In the genomic region with DNA sequence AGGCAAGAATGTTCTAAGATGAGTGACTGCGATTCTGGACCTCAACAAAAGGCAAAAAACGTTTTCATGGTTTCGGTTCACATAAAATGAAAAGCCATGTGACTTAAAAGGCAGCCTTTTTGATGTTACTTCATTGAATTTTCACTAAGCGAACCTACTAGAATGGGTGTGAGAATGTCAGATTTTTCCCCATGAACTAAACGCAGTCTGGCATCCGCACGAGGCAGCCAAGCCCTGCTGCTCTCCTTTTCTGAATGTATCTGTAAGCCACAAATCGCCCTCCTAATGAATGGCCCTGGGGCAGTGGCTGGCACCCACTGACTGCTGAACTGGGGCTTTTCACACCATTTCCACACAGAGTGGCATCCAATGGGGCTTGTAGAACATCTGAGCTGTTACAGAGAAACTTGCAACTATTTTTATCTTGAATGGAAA, we compare ENCODE assay signal across 12 cellular contexts. TPM values are rescaled to one million over a fixed set of nuclear protein-coding genes. Genes with fewer than 3 reads are reported as not detected.
A peak's percentile ranks its signal among the peaks of the same experiment; 100 is the strongest.
DNase-seq lines count a peak whose midpoint lies in the region; ATAC-seq and TF ChIP-seq lines count a peak whose summit lies in the region.
"Had no signal": no experiment of that assay in that cellular context is flagged by ENCODE, and none has a peak within 500 bp of the region (broad histone marks: within the 10 kb centered on the region; RNA-seq: fewer than 3 reads in every experiment).

No MANE protein-coding gene starts in this region.

- peaks cover 6% of the 10 kb centered on the region for H3K27me3 Mint-ChIP-seq in GM23338 (ENCODE audit: insufficient read depth, low read depth, poor library complexity)
- H3K27me3 Mint-ChIP-seq in central memory CD8-positive, alpha-beta T cell = no peaks in the 10 kb centered on the region
- H3K27me3 Mint-ChIP-seq: dendritic cell treated with granulocyte-macrophage colony-stimulating factor and Interleukin-4, amounts not matched to agents 40 ng/mL and 50 ng/mL, for 4 days had no signal

- no peak overlapping the region for H3K4me3 ChIP-seq in GM23338
- no peak overlapping the region for H3K4me3 ChIP-seq in mesodermal cell (ENCODE audit: extremely low read depth, insufficient read depth, low read length, poor library complexity, severe bottlenecking)
- H3K4me3 ChIP-seq in stomach = no peak overlapping the region
- H3K4me3 ChIP-seq in OCI-LY7 (ENCODE audit: low read depth, low read length, poor library complexity, severe bottlenecking) = no peak overlapping the region

- H3K4me1 ChIP-seq in GM23338 (ENCODE audit: insufficient read depth) = peaks cover 5% of the 10 kb centered on the region
- peaks cover 43% of the 10 kb centered on the region for H3K4me1 ChIP-seq in mesodermal cell (ENCODE audit: control insufficient read depth, insufficient read depth, low read length, poor library complexity, severe bottlenecking)
- H3K4me1 ChIP-seq in stomach = peaks cover 39 to 75% (median 67%) of the 10 kb centered on the region in 4 donors
- H3K4me1 ChIP-seq in OCI-LY7 (ENCODE audit: insufficient read depth, low read length, poor library complexity, severe bottlenecking) = no peaks in the 10 kb centered on the region

- H3K27me3 ChIP-seq in GM23338 (ENCODE audit: insufficient read depth) (no peaks in the 10 kb centered on the region), stomach (no peaks in the 10 kb centered on the region)

- intact Hi-C loops in stomach (cut with DNase I; ENCODE audit: low total_unique reads) (no loop called here), OCI-LY7 (cut with micrococcal nuclease; ENCODE audit: unreplicated experiment) (no loop called here)

- H2AFZ ChIP-seq in GM23338 (no peak overlapping the region), OCI-LY7 (ENCODE audit: low read length) (no peak overlapping the region)

- no peaks in the 10 kb centered on the region; the same call in 1 of the 2 replicates for H4K20me1 ChIP-seq in GM23338 (replicated peaks; ENCODE audit: insufficient read depth)
- H4K20me1 ChIP-seq in OCI-LY7 (ENCODE audit: insufficient read depth, low read length) = no peaks in the 10 kb centered on the region

- no TSS peak for BruUV-seq in OCI-LY7 (replicated peaks; lab: Mats Ljungman, UMichigan)

- 86 to 92% methylated on average over 8 of the region's 8 CpGs for WGBS in mesodermal cell (ENCODE audit: insufficient coverage in 2 of 2), 2 experiments
- WGBS in stomach, 5 donors = 69 to 86% (median 78%) methylated on average over 8 of the region's 8 CpGs

- H3K27ac Mint-ChIP-seq in GM23338 = peak overlapping the region; percentile 80; the same call in 1 of the 2 replicates
- H3K27ac Mint-ChIP-seq in central memory CD8-positive, alpha-beta T cell (ENCODE audit: low read depth) = peak overlapping the region; percentile 54
- H3K27ac Mint-ChIP-seq: dendritic cell treated with granulocyte-macrophage colony-stimulating factor and Interleukin-4, amounts not matched to agents 40 ng/mL and 50 ng/mL, for 4 days had no signal

- H3K4me2 ChIP-seq in GM23338 (no peak overlapping the region), OCI-LY7 (ENCODE audit: low read length) (no peak overlapping the region)

- DNase-seq in GM23338 (ENCODE audit: low spot score) (no peak), stomach (no peak), SKM-1 (lab: John Stamatoyannopoulos, UW; ENCODE audit: unreplicated experiment) (no peak), OCI-LY7 (ENCODE audit: low spot score) (no peak)
- no peak for DNase-seq in central memory CD8-positive, alpha-beta T cell (ENCODE audit: low spot score in 2 of 2)
- DNase-seq: DMS153, SW 1271 had no signal

- TF ChIP-seq POLR2A in stomach (IDR thresholded peaks at IDR 0.05) = no peak

- no peak for TF ChIP-seq CTCF in GM23338 (conservative IDR thresholded peaks at IDR 0.05; ENCODE audit: low read depth in 2 of 2)
- no peak for TF ChIP-seq CTCF in stomach (IDR thresholded peaks at IDR 0.05)
- no peak for TF ChIP-seq CTCF in OCI-LY7 (conservative IDR thresholded peaks at IDR 0.05; ENCODE audit: low read length)

- no peaks in the 10 kb centered on the region for H3F3A ChIP-seq in GM23338 (replicated peaks; ENCODE audit: low read depth)

- H3K4me1 Mint-ChIP-seq in GM23338 = peaks cover 32% of the 10 kb centered on the region; the same call in 2 of the 3 replicates
- peaks cover 12% of the 10 kb centered on the region for H3K4me1 Mint-ChIP-seq in central memory CD8-positive, alpha-beta T cell

- H3K36me3 ChIP-seq in GM23338 (ENCODE audit: insufficient read depth) = peaks cover 9% of the 10 kb centered on the region
- H3K36me3 ChIP-seq in mesodermal cell (ENCODE audit: control insufficient read depth, insufficient read depth, low read length) = peaks cover 23% of the 10 kb centered on the region
- H3K36me3 ChIP-seq in stomach = peaks cover 11 to 48% (median 21%) of the 10 kb centered on the region in 4 donors
- H3K36me3 ChIP-seq in OCI-LY7 (ENCODE audit: insufficient read depth, low read length) = peaks cover 30% of the 10 kb centered on the region

- H3K9me3 ChIP-seq in mesodermal cell (ENCODE audit: control insufficient read depth, low read length) (no peaks in the 10 kb centered on the region), stomach (no peaks in the 10 kb centered on the region), OCI-LY7 (ENCODE audit: low read length) (no peaks in the 10 kb centered on the region)

- H3K9me3 Mint-ChIP-seq in GM23338 = no peaks in the 10 kb centered on the region
- H3K9me3 Mint-ChIP-seq in central memory CD8-positive, alpha-beta T cell = no peaks in the 10 kb centered on the region
- H3K9me3 Mint-ChIP-seq: dendritic cell treated with granulocyte-macrophage colony-stimulating factor and Interleukin-4, amounts not matched to agents 40 ng/mL and 50 ng/mL, for 4 days had no signal

- H3K9me2 ChIP-seq in GM23338 (ENCODE audit: insufficient read depth) (no peaks in the 10 kb centered on the region), OCI-LY7 (ENCODE audit: insufficient read depth, low read length) (no peaks in the 10 kb centered on the region)

- H3K4me3 Mint-ChIP-seq in GM23338 = no peak overlapping the region
- H3K4me3 Mint-ChIP-seq in central memory CD8-positive, alpha-beta T cell = no peak overlapping the region
- H3K4me3 Mint-ChIP-seq: dendritic cell treated with granulocyte-macrophage colony-stimulating factor and Interleukin-4, amounts not matched to agents 40 ng/mL and 50 ng/mL, for 4 days had no signal

- ATAC-seq in GM23338 (no peak), GM18909 (IDR thresholded peaks at IDR 0.05; ENCODE audit: poor library complexity, unreplicated experiment) (no peak), GM21717 (IDR thresholded peaks at IDR 0.05; ENCODE audit: unreplicated experiment) (no peak)
- no peak for ATAC-seq in central memory CD8-positive, alpha-beta T cell (replicated peaks; ENCODE audit: extremely low read depth, poor library complexity, severe bottlenecking)

- no peak overlapping the region for H3K27ac ChIP-seq in GM23338 (ENCODE audit: low read depth)
- peak overlapping the region; percentile 95 for H3K27ac ChIP-seq in mesodermal cell (ENCODE audit: low read depth, low read length, severe bottlenecking)
- H3K27ac ChIP-seq in stomach = peak overlapping the region; percentile 89 to 93 (median 90)
- no peak overlapping the region for H3K27ac ChIP-seq in OCI-LY7 (ENCODE audit: low read depth, low read length, poor library complexity, severe bottlenecking)
- H3K27ac ChIP-seq: HL-60 had no signal

- CTCF ChIA-PET in OCI-LY7 (lab: Charles Lee; ENCODE audit: unreplicated experiment) = no interaction called here

- POLR2A ChIA-PET in OCI-LY7 (lab: Charles Lee) = no interaction called here

- H3K79me2 ChIP-seq in GM23338 (replicated peaks; ENCODE audit: insufficient read depth) (no peaks in the 10 kb centered on the region), OCI-LY7 (ENCODE audit: insufficient read depth, low read depth, low read length) (no peaks in the 10 kb centered on the region)

- no peak for TF ChIP-seq EP300 in stomach (IDR thresholded peaks at IDR 0.05)

- H3K36me3 Mint-ChIP-seq in GM23338 (ENCODE audit: low read depth) = peaks cover 25% of the 10 kb centered on the region
- peaks cover 18% of the 10 kb centered on the region for H3K36me3 Mint-ChIP-seq in central memory CD8-positive, alpha-beta T cell (ENCODE audit: insufficient read depth)

TF ChIP-seq in GM23338, 12 proteins besides CTCF, POLR2A, EP300 and RAD21 (continues in another document):
- TF ChIP-seq, protein P1, sequence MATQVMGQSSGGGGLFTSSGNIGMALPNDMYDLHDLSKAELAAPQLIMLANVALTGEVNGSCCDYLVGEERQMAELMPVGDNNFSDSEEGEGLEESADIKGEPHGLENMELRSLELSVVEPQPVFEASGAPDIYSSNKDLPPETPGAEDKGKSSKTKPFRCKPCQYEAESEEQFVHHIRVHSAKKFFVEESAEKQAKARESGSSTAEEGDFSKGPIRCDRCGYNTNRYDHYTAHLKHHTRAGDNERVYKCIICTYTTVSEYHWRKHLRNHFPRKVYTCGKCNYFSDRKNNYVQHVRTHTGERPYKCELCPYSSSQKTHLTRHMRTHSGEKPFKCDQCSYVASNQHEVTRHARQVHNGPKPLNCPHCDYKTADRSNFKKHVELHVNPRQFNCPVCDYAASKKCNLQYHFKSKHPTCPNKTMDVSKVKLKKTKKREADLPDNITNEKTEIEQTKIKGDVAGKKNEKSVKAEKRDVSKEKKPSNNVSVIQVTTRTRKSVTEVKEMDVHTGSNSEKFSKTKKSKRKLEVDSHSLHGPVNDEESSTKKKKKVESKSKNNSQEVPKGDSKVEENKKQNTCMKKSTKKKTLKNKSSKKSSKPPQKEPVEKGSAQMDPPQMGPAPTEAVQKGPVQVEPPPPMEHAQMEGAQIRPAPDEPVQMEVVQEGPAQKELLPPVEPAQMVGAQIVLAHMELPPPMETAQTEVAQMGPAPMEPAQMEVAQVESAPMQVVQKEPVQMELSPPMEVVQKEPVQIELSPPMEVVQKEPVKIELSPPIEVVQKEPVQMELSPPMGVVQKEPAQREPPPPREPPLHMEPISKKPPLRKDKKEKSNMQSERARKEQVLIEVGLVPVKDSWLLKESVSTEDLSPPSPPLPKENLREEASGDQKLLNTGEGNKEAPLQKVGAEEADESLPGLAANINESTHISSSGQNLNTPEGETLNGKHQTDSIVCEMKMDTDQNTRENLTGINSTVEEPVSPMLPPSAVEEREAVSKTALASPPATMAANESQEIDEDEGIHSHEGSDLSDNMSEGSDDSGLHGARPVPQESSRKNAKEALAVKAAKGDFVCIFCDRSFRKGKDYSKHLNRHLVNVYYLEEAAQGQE (IDR thresholded peaks at IDR 0.05; ENCODE audit: unreplicated experiment) = no peak
- TF ChIP-seq POLR2AphosphoS5 (IDR thresholded peaks at IDR 0.05; ENCODE audit: low read depth) (no peak), CREB1 (CRISPR knock-in tag; IDR thresholded peaks at IDR 0.05; ENCODE audit: low read depth) (no peak), EZH2 (IDR thresholded peaks at IDR 0.05; ENCODE audit: low read depth, unreplicated experiment) (no peak), JUNB (IDR thresholded peaks at IDR 0.05; ENCODE audit: unreplicated experiment) (no peak)

RNA-seq across cellular contexts. Expression of a gene that starts 29.6 kb away (rescaled TPM):
- 75.3 and 82.0 TPM in 2 replicates for total RNA-seq in GM23338 (2014; rRNA removed; shearing (Covaris generic))
- polyA plus RNA-seq in GM23338 (2016; fragmentation: Nextera tagmentation; extraction: Ambion mirVana) (15.9 and 18.5 TPM in 2 replicates), stomach (10 to 100 TPM in 2 of 3 donors, 1 to 10 TPM in 1; 9.6 to 15.3 (median 13.3) TPM)
- polyA plus RNA-seq in mesodermal cell (2013, experiment 1 of 2) = 25.4 TPM
- 28.8 TPM for polyA plus RNA-seq in mesodermal cell (2013, experiment 2 of 2)
- total RNA-seq in stomach (10 to 100 TPM in 4 of 5 donors, 1 to 10 TPM in 1; 5.5 to 71.2 (median 41.1) TPM), OCI-LY7 (2022) (81.5 and 84.2 TPM in 2 replicates)
- 30.2 and 50.6 TPM in 2 replicates for total RNA-seq in OCI-LY7 (2014; rRNA removed; shearing (Covaris generic))

Comparison
In these comparisons a context has a peak if more than half of its experiments do, and no peak if none do; other contexts are left out.
1. H3K27ac ChIP-seq: peak in mesodermal cell (single experiment) and stomach (5 of 5); none in GM23338 (single experiment) and OCI-LY7 (single experiment).